In the genomic region with DNA sequence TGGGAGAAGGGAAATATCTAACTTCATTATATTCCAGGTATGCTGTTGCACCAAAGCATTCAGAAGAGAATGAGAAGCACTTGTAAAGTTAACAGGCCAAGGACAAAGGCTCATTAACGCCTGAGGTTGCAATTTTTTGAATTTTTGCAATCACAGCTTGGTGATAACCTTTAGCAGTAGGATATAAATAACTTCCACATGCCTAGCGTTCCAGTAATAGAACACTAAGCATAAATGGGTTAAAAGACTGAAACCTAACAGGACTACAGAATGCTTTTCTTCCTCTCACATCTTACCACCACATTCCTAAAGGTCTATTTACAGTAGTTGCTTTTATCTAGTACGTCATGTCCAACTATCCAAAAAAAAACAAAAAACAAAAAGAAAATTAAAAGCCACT, we compare ENCODE assay signal across 15 cellular contexts. TPM values are rescaled to one million over a fixed set of nuclear protein-coding genes. Genes with fewer than 3 reads are reported as not detected.
DNase-seq lines count a peak whose midpoint lies in the region; ATAC-seq and TF ChIP-seq lines count a peak whose summit lies in the region.
"Had no signal": no experiment of that assay in that cellular context is flagged by ENCODE, and none has a peak within 500 bp of the region (broad histone marks: within the 10 kb centered on the region; RNA-seq: fewer than 3 reads in every experiment).

No MANE protein-coding gene starts in this region.

- no peak for TF ChIP-seq CTCF in ascending aorta (IDR thresholded peaks at IDR 0.05)
- TF ChIP-seq CTCF in heart left ventricle (IDR thresholded peaks at IDR 0.05) = no peak
- TF ChIP-seq CTCF in GM13977 (IDR thresholded peaks at IDR 0.05; ENCODE audit: extremely low read depth, insufficient read depth, missing control alignments) = no peak

- 16 to 32% (median 25%) methylated on average over 3 of the region's 3 CpGs for WGBS in heart left ventricle, 4 donors

- no peaks in the 10 kb centered on the region for H3K4me1 ChIP-seq in HUES6 (ENCODE audit: control insufficient read depth, insufficient read depth, low read length)
- H3K4me1 ChIP-seq in ascending aorta = peaks cover 3 to 22% of the 10 kb centered on the region in 2 donors
- H3K4me1 ChIP-seq in heart left ventricle = peaks cover 0 to 38% (median 15%) of the 10 kb centered on the region in 12 donors
- peaks cover 0 to 9% (median 4%) of the 10 kb centered on the region in 3 donors for H3K4me1 ChIP-seq in skeletal muscle tissue (ENCODE audit: control insufficient read depth in 3 of 3, insufficient read depth in 3 of 3, low read length in 3 of 3)
- H3K4me1 ChIP-seq: BE2C had no signal

- H3K9ac ChIP-seq in HUES6 (ENCODE audit: low read length) = no peak overlapping the region
- H3K9ac ChIP-seq in skeletal muscle tissue (ENCODE audit: low read depth in 1 of 3, low read length in 3 of 3) = no peak overlapping the region

- H3K4me3 ChIP-seq in HUES6 (ENCODE audit: low read depth, low read length) = no peak overlapping the region
- no peak overlapping the region for H3K4me3 ChIP-seq in ascending aorta
- no peak overlapping the region for H3K4me3 ChIP-seq in heart left ventricle
- peak overlapping the region in 1 of 3 donors; percentile 20 for H3K4me3 ChIP-seq in skeletal muscle tissue (ENCODE audit: low read length in 3 of 3)

- no peak for TF ChIP-seq POLR2A in heart left ventricle (IDR thresholded peaks at IDR 0.05)

- DNase-seq in ascending aorta (ENCODE audit: low spot score in 2 of 2) = no peak
- DNase-seq in heart left ventricle = no peak
- no peak for DNase-seq in cerebellum (ENCODE audit: low spot score)
- no peak for DNase-seq in pons (ENCODE audit: low spot score)
- DNase-seq in GM13977 (ENCODE audit: low spot score) = no peak
- DNase-seq: activated naive CD4-positive, alpha-beta T cell; BE2C; central memory CD4-positive, alpha-beta T cell; DMS 273 treated with DMSO at 0.1 percent for 48 hours; NCI-H1092; stimulated activated naive CD8-positive, alpha-beta T cell treated with anti-CD3 and anti-CD28 coated beads, Interleukin-15, Interleukin-2, amounts not matched to agents 100 U/mL and 50 U/mL, for 24 hours; T-helper 1 cell had no signal

- intact Hi-C loops in ascending aorta (cut with DNase I) (loop anchor here (10.0 kb wide), 2 partner anchors 153 to 1553 kb away; no protein-coding TSS in a partner anchor), heart left ventricle (cut with DNase I) (loop anchor here in 1 of 10 donors (10.0 kb wide), 1 partner anchor 153 kb away; no protein-coding TSS in a partner anchor)

- H3K36me3 ChIP-seq in HUES6 (ENCODE audit: control insufficient read depth, insufficient read depth, low read length) (no peaks in the 10 kb centered on the region), ascending aorta (no peaks in the 10 kb centered on the region), heart left ventricle (no peaks in the 10 kb centered on the region), skeletal muscle tissue (ENCODE audit: control insufficient read depth in 3 of 3, insufficient read depth in 3 of 3, low read length in 3 of 3) (no peaks in the 10 kb centered on the region)
- H3K36me3 ChIP-seq: BE2C had no signal

- in situ Hi-C loops in GM13977 (cut with MboI; ENCODE audit: low pct_unique_long_range_greater_than_20kb, low sequenced_read_pairs, unreplicated experiment) = no loop called here

- H3K27ac ChIP-seq in HUES6 (ENCODE audit: low read depth, low read length) = peak overlapping the region; percentile 47; the same call in 1 of the 2 replicates
- H3K27ac ChIP-seq in ascending aorta = peak overlapping the region; percentile 64 to 74
- peak overlapping the region; percentile 1 to 73 (median 52) for H3K27ac ChIP-seq in heart left ventricle
- H3K27ac ChIP-seq in skeletal muscle tissue (ENCODE audit: low read depth, low read length) = peak overlapping the region; percentile 13
- H3K27ac ChIP-seq: RWPE1 had no signal

- ATAC-seq in heart left ventricle = peak; percentile 36 to 50 (median 46)
- ATAC-seq: stimulated activated naive CD8-positive, alpha-beta T cell treated with anti-CD3 and anti-CD28 coated beads, Interleukin-15, Interleukin-2, amounts not matched to agents 100 U/mL and 50 U/mL, for 24 hours had no signal

- peaks cover 5% of the 10 kb centered on the region; the same call in 1 of the 2 replicates for H3K9me3 ChIP-seq in HUES6 (ENCODE audit: control insufficient read depth, insufficient read depth, low read depth, low read length)
- peaks cover 0 to 12% of the 10 kb centered on the region in 2 donors for H3K9me3 ChIP-seq in ascending aorta
- peaks cover 0 to 17% (median 0%) of the 10 kb centered on the region in 12 donors for H3K9me3 ChIP-seq in heart left ventricle
- H3K9me3 ChIP-seq in skeletal muscle tissue (ENCODE audit: control insufficient read depth in 3 of 3, low read length in 3 of 3) = no peaks in the 10 kb centered on the region
- H3K9me3 ChIP-seq: BE2C had no signal

- no peaks in the 10 kb centered on the region for H3K27me3 ChIP-seq in HUES6 (ENCODE audit: control insufficient read depth, insufficient read depth, low read length)
- no peaks in the 10 kb centered on the region for H3K27me3 ChIP-seq in ascending aorta
- no peaks in the 10 kb centered on the region for H3K27me3 ChIP-seq in heart left ventricle
- H3K27me3 ChIP-seq in skeletal muscle tissue (ENCODE audit: control insufficient read depth in 3 of 3, insufficient read depth in 3 of 3, low read length in 3 of 3) = no peaks in the 10 kb centered on the region
- H3K27me3 ChIP-seq: BE2C had no signal

RNA-seq across cellular contexts. Expression of gene IMPG2, which starts 57.4 kb away (rescaled TPM):
- total RNA-seq in ascending aorta (0.11 TPM), heart left ventricle (under 1 TPM; 0.16 to 0.41 (median 0.20) TPM), skeletal muscle tissue (2.6 TPM), cerebellum (2.4 TPM)
- polyA plus RNA-seq in heart left ventricle = under 1 TPM in 1 of 2 donors, not detected in 1; 0.06 TPM

Comparison
In these comparisons a context has a peak if more than half of its experiments do, and no peak if none do; other contexts are left out.
1. H3K27ac ChIP-seq: peak in every context shown above with its lines; median percentile 69 in ascending aorta; 52 in heart left ventricle; 47 in HUES6; 13 in skeletal muscle tissue.